In the genomic region with DNA sequence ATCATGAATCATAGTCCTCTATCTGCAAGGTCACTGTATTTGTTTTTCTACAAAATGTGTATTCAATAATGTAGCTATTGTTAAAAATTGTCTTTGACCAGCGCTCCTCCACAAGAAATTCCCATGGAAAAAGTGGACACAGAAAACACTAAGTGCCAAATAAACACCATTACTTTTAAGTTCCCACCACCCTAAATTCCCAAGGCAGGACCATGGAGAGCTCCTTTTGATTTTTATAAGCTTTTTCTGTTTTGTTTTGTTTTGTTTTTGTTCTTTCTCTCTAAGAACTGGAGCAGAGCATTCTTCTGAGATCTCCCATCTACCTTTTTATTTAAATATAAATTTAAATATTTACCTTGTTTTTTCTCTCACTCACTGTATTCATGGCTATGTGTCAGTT, we compare ENCODE assay signal across 19 cellular contexts. TPM values are rescaled to one million over a fixed set of nuclear protein-coding genes. Genes with fewer than 3 reads are reported as not detected.
DNase-seq lines count a peak whose midpoint lies in the region; ATAC-seq and TF ChIP-seq lines count a peak whose summit lies in the region.
"Had no signal": no experiment of that assay in that cellular context is flagged by ENCODE, and none has a peak within 500 bp of the region (broad histone marks: within the 10 kb centered on the region; RNA-seq: fewer than 3 reads in every experiment).

No MANE protein-coding gene starts in this region.

- ATAC-seq in GM18505 (IDR thresholded peaks at IDR 0.05; ENCODE audit: unreplicated experiment) (no peak), HG03342 (IDR thresholded peaks at IDR 0.05; ENCODE audit: unreplicated experiment) (no peak), GM21619 (IDR thresholded peaks at IDR 0.05; ENCODE audit: unreplicated experiment) (no peak)
- ATAC-seq: Right ventricle myocardium inferior had no signal

- peak; percentile 16 for DNase-seq in ACHN
- peak; percentile 45 for DNase-seq in astrocyte of the hippocampus (ENCODE audit: low read depth, low spot score)
- peak; percentile 0 to 2 for DNase-seq in lung microvascular endothelial cell (ENCODE audit: low read depth in 2 of 2)
- DNase-seq in HT-29 (ENCODE audit: low spot score), result no peak
- DNase-seq: AML-193, DMS 273 treated with DMSO at 0.1 percent for 48 hours, GOT3, NCI-H1436, NCI-H2029, NCI-H2171 treated with DMSO at 0.1 percent for 48 hours, NCI-H446 treated with DMSO at 0.1 percent for 48 hours, PC-9, T-helper 1 cell had no signal

- H3K36me3 ChIP-seq in HEK293 (ENCODE audit: control insufficient read depth in 2 of 2, insufficient read depth in 1 of 2, low read length in 2 of 2), result no peaks in the 10 kb centered on the region

- POLR2A ChIA-PET in HEK293 (lab: Yijun Ruan, JAX), result no interaction called here

- CTCF ChIA-PET in HEK293 (lab: Yijun Ruan, JAX), result no interaction called here

- H3K4me3 ChIP-seq in HEK293 (ENCODE audit: low read depth, low read length), result no peak overlapping the region
- H3K4me3 ChIP-seq: PC-9 had no signal

- no peaks in the 10 kb centered on the region for H3K9me3 ChIP-seq in HEK293 (ENCODE audit: control insufficient read depth, insufficient read depth, low read depth, low read length)

- in situ Hi-C loops in ACHN (cut with HindIII; ENCODE audit: low pct_ligation_motif_present, low pct_unique_long_range_greater_than_20kb, low sequenced_read_pairs), result no loop called here

- no peak for TF ChIP-seq CTCF in HEK293 (tag by site-specific recombination; IDR thresholded peaks at IDR 0.05)

- no peak overlapping the region for H3K27ac ChIP-seq in HEK293 (ENCODE audit: extremely low read depth, low read depth, low read length)
- H3K27ac ChIP-seq: PC-9 had no signal

- H3K4me1 ChIP-seq in HEK293 (ENCODE audit: control insufficient read depth, insufficient read depth, low read length), result no peaks in the 10 kb centered on the region

- no peak for TF ChIP-seq POLR2A in GM18505 (IDR thresholded peaks at IDR 0.05; ENCODE audit: borderline replicate concordance, extremely low read depth, insufficient read depth, insufficient read length)

TF ChIP-seq in HEK293, 187 proteins besides CTCF, POLR2A, EP300 and RAD21:
- TF ChIP-seq, protein P1, sequence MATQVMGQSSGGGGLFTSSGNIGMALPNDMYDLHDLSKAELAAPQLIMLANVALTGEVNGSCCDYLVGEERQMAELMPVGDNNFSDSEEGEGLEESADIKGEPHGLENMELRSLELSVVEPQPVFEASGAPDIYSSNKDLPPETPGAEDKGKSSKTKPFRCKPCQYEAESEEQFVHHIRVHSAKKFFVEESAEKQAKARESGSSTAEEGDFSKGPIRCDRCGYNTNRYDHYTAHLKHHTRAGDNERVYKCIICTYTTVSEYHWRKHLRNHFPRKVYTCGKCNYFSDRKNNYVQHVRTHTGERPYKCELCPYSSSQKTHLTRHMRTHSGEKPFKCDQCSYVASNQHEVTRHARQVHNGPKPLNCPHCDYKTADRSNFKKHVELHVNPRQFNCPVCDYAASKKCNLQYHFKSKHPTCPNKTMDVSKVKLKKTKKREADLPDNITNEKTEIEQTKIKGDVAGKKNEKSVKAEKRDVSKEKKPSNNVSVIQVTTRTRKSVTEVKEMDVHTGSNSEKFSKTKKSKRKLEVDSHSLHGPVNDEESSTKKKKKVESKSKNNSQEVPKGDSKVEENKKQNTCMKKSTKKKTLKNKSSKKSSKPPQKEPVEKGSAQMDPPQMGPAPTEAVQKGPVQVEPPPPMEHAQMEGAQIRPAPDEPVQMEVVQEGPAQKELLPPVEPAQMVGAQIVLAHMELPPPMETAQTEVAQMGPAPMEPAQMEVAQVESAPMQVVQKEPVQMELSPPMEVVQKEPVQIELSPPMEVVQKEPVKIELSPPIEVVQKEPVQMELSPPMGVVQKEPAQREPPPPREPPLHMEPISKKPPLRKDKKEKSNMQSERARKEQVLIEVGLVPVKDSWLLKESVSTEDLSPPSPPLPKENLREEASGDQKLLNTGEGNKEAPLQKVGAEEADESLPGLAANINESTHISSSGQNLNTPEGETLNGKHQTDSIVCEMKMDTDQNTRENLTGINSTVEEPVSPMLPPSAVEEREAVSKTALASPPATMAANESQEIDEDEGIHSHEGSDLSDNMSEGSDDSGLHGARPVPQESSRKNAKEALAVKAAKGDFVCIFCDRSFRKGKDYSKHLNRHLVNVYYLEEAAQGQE (tag by site-specific recombination; IDR thresholded peaks at IDR 0.05), result peak; percentile 86
- TF ChIP-seq ZSCAN30 (tag by site-specific recombination; IDR thresholded peaks at IDR 0.05), result no peak

RNA-seq across cellular contexts. Expression of a gene that starts 44.5 kb away (rescaled TPM):
- total RNA-seq in lung microvascular endothelial cell, result 2.0 and 9.4 TPM in 2 replicates
- total RNA-seq in HT-29 (2014; rRNA removed; shearing (Covaris generic)), result 0.69 and 1.1 TPM in 2 replicates
- total RNA-seq: Daoy had no signal
